Comparison of ENCODE assay signal across 16 cellular contexts in the genomic region with DNA sequence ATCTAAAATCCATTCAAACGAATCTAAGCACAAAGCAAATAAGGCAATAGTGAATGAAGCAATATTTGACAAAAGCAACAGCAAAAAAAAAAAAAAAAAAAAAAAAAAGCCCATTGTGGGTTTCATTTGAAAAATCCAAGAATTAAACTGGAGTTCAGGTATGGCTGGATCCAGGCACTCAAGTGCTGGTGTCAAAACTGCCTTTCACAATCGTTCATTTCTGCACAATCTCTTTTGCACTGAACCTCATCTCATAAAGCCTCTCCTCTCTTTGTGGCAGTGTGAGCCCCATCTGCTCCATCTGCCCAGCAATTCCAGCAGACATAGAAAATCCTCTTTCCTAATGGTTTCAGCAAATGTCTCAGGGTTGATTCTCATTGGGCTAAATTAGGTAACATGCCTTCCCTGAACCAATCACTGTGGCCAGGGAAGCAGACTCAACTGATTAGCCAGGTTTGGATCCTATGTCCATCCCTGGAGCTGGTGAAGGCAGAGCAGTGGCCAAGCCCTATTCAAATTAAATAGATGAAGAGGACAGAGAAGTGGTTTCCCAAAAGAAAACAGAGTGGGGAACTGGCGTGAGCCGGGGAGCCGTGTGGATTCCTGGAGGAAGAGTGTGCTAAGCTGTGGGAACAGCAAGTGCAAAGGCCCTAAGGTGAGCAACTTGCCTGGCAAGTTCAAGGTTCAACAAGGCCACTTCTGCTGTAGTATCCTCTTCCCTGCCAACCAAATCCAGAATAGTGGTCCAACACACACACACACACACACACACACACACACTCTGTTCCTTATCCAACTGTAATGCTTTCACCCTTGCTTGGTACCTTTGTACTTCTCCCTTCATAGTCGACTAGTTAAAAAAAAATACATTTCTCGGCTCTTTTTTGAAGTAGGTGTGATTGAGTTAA. TPM values are rescaled to one million over a fixed set of nuclear protein-coding genes. Genes with fewer than 3 reads are reported as not detected.
DNase-seq lines count a peak whose midpoint lies in the region; ATAC-seq and TF ChIP-seq lines count a peak whose summit lies in the region.
"Had no signal": no experiment of that assay in that cellular context is flagged by ENCODE, and none has a peak within 500 bp of the region (broad histone marks: within the 10 kb centered on the region; RNA-seq: fewer than 3 reads in every experiment).

No MANE protein-coding gene starts in this region.

- H3F3A ChIP-seq in GM23338 (replicated peaks; ENCODE audit: low read depth) = peaks cover 9% of the 10 kb centered on the region; the same call in 1 of the 2 replicates

- H3K27ac ChIP-seq in GM23338 (ENCODE audit: low read depth) (no peak overlapping the region), esophagus muscularis mucosa (replicated peaks in 1 of 4) (peak overlapping the region; percentile 97 to 98 (median 98))

- 0 out of 2 replicates have a peak, but pooled peaks cover 3% of the 10 kb centered on the region for H4K20me1 ChIP-seq in GM23338 (replicated peaks; ENCODE audit: insufficient read depth)

- H3K9me3 Mint-ChIP-seq in GM23338 = no peaks in the 10 kb centered on the region
- H3K9me3 Mint-ChIP-seq in osteocyte (ENCODE audit: unreplicated experiment) = no peaks in the 10 kb centered on the region
- H3K9me3 Mint-ChIP-seq: activated B cell treated with CpG ODN at 0.5 μM for 24 hours; activated CD4-positive, alpha-beta memory T cell treated with anti-CD3 and anti-CD28 coated beads, Interleukin-2, amount 10 ng/mL, durations not matched to agents 7 days and 5 days had no signal

- H3K36me3 Mint-ChIP-seq in GM23338 (ENCODE audit: low read depth) (no peaks in the 10 kb centered on the region), osteocyte (ENCODE audit: unreplicated experiment) (no peaks in the 10 kb centered on the region)

- H3K36me3 ChIP-seq in GM23338 (ENCODE audit: insufficient read depth) (no peaks in the 10 kb centered on the region), esophagus muscularis mucosa (no peaks in the 10 kb centered on the region)

- no peak overlapping the region; the same call in 1 of the 2 replicates for H2AFZ ChIP-seq in GM23338

- H3K4me3 Mint-ChIP-seq in GM23338 (peak overlapping the region; percentile 88), osteocyte (ENCODE audit: unreplicated experiment) (peak overlapping the region; percentile 53)
- H3K4me3 Mint-ChIP-seq: activated B cell treated with CpG ODN at 0.5 μM for 24 hours; activated CD4-positive, alpha-beta memory T cell treated with anti-CD3 and anti-CD28 coated beads, Interleukin-2, amount 10 ng/mL, durations not matched to agents 7 days and 5 days had no signal

- peaks cover 6% of the 10 kb centered on the region; the same call in 1 of the 2 replicates for H3K79me2 ChIP-seq in GM23338 (replicated peaks; ENCODE audit: insufficient read depth)

- H3K4me3 ChIP-seq in GM23338 = peak overlapping the region; percentile 91
- H3K4me3 ChIP-seq in esophagus muscularis mucosa = no peak overlapping the region

- H3K9me2 ChIP-seq in GM23338 (ENCODE audit: insufficient read depth) = peaks cover 9% of the 10 kb centered on the region; the same call in 1 of the 2 replicates

- H3K4me1 ChIP-seq in GM23338 (ENCODE audit: insufficient read depth) (peaks cover 31% of the 10 kb centered on the region), esophagus muscularis mucosa (peaks cover 29 to 49% (median 43%) of the 10 kb centered on the region in 4 donors)

- ATAC-seq in GM23338 (no peak), HG02759 (IDR thresholded peaks at IDR 0.05; ENCODE audit: unreplicated experiment) (no peak)
- ATAC-seq: esophagus mucosa had no signal

- TF ChIP-seq EP300 in esophagus muscularis mucosa (IDR thresholded peaks at IDR 0.05) = no peak

- intact Hi-C loops in esophagus muscularis mucosa (cut with DNase I) = no loop called here

- TF ChIP-seq POLR2A in esophagus muscularis mucosa (IDR thresholded peaks at IDR 0.05; ENCODE audit: low read depth) = no peak

- DNase-seq in GM23338 (ENCODE audit: low spot score) = no peak
- peak; percentile 94 for DNase-seq in NCI-H82 (lab: John Stamatoyannopoulos, UW)
- DNase-seq in esophagus muscularis mucosa (ENCODE audit: extremely low spot score) = no peak
- DNase-seq in osteocyte (ENCODE audit: extremely low spot score, unreplicated experiment) = no peak
- DNase-seq in HCEC 1CT = no peak
- DNase-seq in NCI-H146 treated with DMSO at 0.1 percent for 48 hours (lab: John Stamatoyannopoulos, UW; ENCODE audit: unreplicated experiment) = no peak
- DNase-seq in globus pallidus (ENCODE audit: low spot score) = no peak
- DNase-seq: activated B cell treated with CpG ODN at 0.5 μM for 24 hours; activated CD4-positive, alpha-beta memory T cell treated with anti-CD3 and anti-CD28 coated beads, Interleukin-2, amount 10 ng/mL, durations not matched to agents 7 days and 5 days; amniotic stem cell; MV-4-11; NCI-H187 treated with DMSO at 0.1 percent for 48 hours; NCI-H226; stimulated activated CD4-positive, alpha-beta T cell treated with anti-CD3 and anti-CD28 coated beads, Interleukin-12 subunit alpha, Interleukin-12 subunit beta, amount 100 ng/mL, for 4 hours had no signal

- H3K4me2 ChIP-seq in GM23338 = peak overlapping the region; percentile 100

- H3K27me3 Mint-ChIP-seq in GM23338 (ENCODE audit: insufficient read depth, low read depth, poor library complexity) = peaks cover 10% of the 10 kb centered on the region
- H3K27me3 Mint-ChIP-seq in osteocyte (ENCODE audit: unreplicated experiment) = no peaks in the 10 kb centered on the region

- no peaks in the 10 kb centered on the region for H3K9me3 ChIP-seq in esophagus muscularis mucosa

- WGBS in esophagus muscularis mucosa = 57% methylated on average over 7 of the region's 7 CpGs

- H3K27ac Mint-ChIP-seq in GM23338 (no peak overlapping the region), osteocyte (ENCODE audit: unreplicated experiment) (no peak overlapping the region)
- H3K27ac Mint-ChIP-seq: activated B cell treated with CpG ODN at 0.5 μM for 24 hours; activated CD4-positive, alpha-beta memory T cell treated with anti-CD3 and anti-CD28 coated beads, Interleukin-2, amount 10 ng/mL, durations not matched to agents 7 days and 5 days had no signal

- H3K4me1 Mint-ChIP-seq in GM23338 = peaks cover 24% of the 10 kb centered on the region
- H3K4me1 Mint-ChIP-seq in osteocyte (ENCODE audit: unreplicated experiment) = peaks cover 38% of the 10 kb centered on the region
- H3K4me1 Mint-ChIP-seq: activated B cell treated with CpG ODN at 0.5 μM for 24 hours; activated CD4-positive, alpha-beta memory T cell treated with anti-CD3 and anti-CD28 coated beads, Interleukin-2, amount 10 ng/mL, durations not matched to agents 7 days and 5 days had no signal

- H3K27me3 ChIP-seq in GM23338 (ENCODE audit: insufficient read depth) = no peaks in the 10 kb centered on the region
- no peaks in the 10 kb centered on the region for H3K27me3 ChIP-seq in esophagus muscularis mucosa

- TF ChIP-seq CTCF in GM23338 (conservative IDR thresholded peaks at IDR 0.05; ENCODE audit: low read depth in 2 of 2) (no peak), esophagus muscularis mucosa (IDR thresholded peaks at IDR 0.05) (no peak), osteocyte (IDR thresholded peaks at IDR 0.05) (no peak)

TF ChIP-seq in GM23338, 12 proteins besides CTCF, POLR2A, EP300 and RAD21 (continues in another document):
- TF ChIP-seq ZNF331 (CRISPR knock-in tag; IDR thresholded peaks at IDR 0.05; ENCODE audit: low read depth) (no peak), POLR2AphosphoS5 (IDR thresholded peaks at IDR 0.05; ENCODE audit: low read depth) (no peak), STAT1 (IDR thresholded peaks at IDR 0.05; ENCODE audit: unreplicated experiment) (no peak), CREB1 (CRISPR knock-in tag; IDR thresholded peaks at IDR 0.05; ENCODE audit: low read depth) (no peak), NANOG (IDR thresholded peaks at IDR 0.05; ENCODE audit: borderline replicate concordance) (no peak), EZH2 (IDR thresholded peaks at IDR 0.05; ENCODE audit: low read depth, unreplicated experiment) (no peak)
- TF ChIP-seq, protein P1, sequence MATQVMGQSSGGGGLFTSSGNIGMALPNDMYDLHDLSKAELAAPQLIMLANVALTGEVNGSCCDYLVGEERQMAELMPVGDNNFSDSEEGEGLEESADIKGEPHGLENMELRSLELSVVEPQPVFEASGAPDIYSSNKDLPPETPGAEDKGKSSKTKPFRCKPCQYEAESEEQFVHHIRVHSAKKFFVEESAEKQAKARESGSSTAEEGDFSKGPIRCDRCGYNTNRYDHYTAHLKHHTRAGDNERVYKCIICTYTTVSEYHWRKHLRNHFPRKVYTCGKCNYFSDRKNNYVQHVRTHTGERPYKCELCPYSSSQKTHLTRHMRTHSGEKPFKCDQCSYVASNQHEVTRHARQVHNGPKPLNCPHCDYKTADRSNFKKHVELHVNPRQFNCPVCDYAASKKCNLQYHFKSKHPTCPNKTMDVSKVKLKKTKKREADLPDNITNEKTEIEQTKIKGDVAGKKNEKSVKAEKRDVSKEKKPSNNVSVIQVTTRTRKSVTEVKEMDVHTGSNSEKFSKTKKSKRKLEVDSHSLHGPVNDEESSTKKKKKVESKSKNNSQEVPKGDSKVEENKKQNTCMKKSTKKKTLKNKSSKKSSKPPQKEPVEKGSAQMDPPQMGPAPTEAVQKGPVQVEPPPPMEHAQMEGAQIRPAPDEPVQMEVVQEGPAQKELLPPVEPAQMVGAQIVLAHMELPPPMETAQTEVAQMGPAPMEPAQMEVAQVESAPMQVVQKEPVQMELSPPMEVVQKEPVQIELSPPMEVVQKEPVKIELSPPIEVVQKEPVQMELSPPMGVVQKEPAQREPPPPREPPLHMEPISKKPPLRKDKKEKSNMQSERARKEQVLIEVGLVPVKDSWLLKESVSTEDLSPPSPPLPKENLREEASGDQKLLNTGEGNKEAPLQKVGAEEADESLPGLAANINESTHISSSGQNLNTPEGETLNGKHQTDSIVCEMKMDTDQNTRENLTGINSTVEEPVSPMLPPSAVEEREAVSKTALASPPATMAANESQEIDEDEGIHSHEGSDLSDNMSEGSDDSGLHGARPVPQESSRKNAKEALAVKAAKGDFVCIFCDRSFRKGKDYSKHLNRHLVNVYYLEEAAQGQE (IDR thresholded peaks at IDR 0.05; ENCODE audit: unreplicated experiment) = no peak

RNA-seq across cellular contexts. Expression of gene HIF3A, which starts 1.2 kb away (rescaled TPM):
- 34.1 and 70.5 TPM in 2 replicates for total RNA-seq in GM23338 (2014; rRNA removed; shearing (Covaris generic))
- polyA plus RNA-seq in GM23338 (2016; fragmentation: Nextera tagmentation; extraction: Ambion mirVana) = 20.4 and 20.8 TPM in 2 replicates
- 100 to 1,000 TPM in 3 of 4 donors, 10 to 100 TPM in 1; 98.2 to 268 (median 160) TPM for total RNA-seq in esophagus muscularis mucosa
- total RNA-seq in osteocyte = 77.5 and 101 TPM in 2 replicates
- total RNA-seq: activated B cell treated with CpG ODN at 0.5 μM for 24 hours; activated CD4-positive, alpha-beta memory T cell treated with anti-CD3 and anti-CD28 coated beads, Interleukin-2, amount 10 ng/mL, durations not matched to agents 7 days and 5 days had no signal

RNA-seq across cellular contexts. Expression of gene PPP5C, which starts 51.2 kb away (rescaled TPM):
- total RNA-seq in GM23338 (2014; rRNA removed; shearing (Covaris generic)) = 111 and 123 TPM in 2 replicates
- 45.3 and 51.6 TPM in 2 replicates for polyA plus RNA-seq in GM23338 (2016; fragmentation: Nextera tagmentation; extraction: Ambion mirVana)
- total RNA-seq in esophagus muscularis mucosa (10 to 100 TPM; 39.9 to 74.7 (median 61.9) TPM), osteocyte (79.5 and 86.0 TPM in 2 replicates)
